In genomic region chr11:58057481-58057880, GRCh38 we compare ENCODE assay signal across 1 cellular context.
TF ChIP-seq lines count a peak whose summit lies in the region.

No MANE protein-coding gene starts in this region.

TF ChIP-seq in H1, 55 proteins besides CTCF, POLR2A, EP300 and RAD21:
- TF ChIP-seq SP4 (IDR thresholded peaks at IDR 0.05; ENCODE audit: low read length) = no peak
- no peak for TF ChIP-seq SP1 (IDR thresholded peaks at IDR 0.05; ENCODE audit: low read depth, low read length)
- TF ChIP-seq EZH2 (IDR thresholded peaks at IDR 0.05; ENCODE audit: low read depth, low read length, severe bottlenecking) = no peak
- TF ChIP-seq TAF1 (IDR thresholded peaks at IDR 0.05; ENCODE audit: low read depth, low read length) = no peak
- TF ChIP-seq POLR2AphosphoS5 (IDR thresholded peaks at IDR 0.05; ENCODE audit: low read depth, low read length) = no peak
- no peak for TF ChIP-seq MAX (IDR thresholded peaks at IDR 0.05)
- TF ChIP-seq SRF (IDR thresholded peaks at IDR 0.05; ENCODE audit: low read depth, low read length) = no peak
- TF ChIP-seq GTF2F1 (IDR thresholded peaks at IDR 0.05; ENCODE audit: borderline replicate concordance, low read depth, low read length) = no peak
- TF ChIP-seq RFX5 (IDR thresholded peaks at IDR 0.05; ENCODE audit: borderline replicate concordance, low read depth, low read length) = no peak
- no peak for TF ChIP-seq HDAC2 (IDR thresholded peaks at IDR 0.05; ENCODE audit: borderline replicate concordance in 1 of 2, low read depth in 2 of 2, low read length in 2 of 2)
- no peak for TF ChIP-seq CHD2 (IDR thresholded peaks at IDR 0.05; ENCODE audit: low read length)
- no peak for TF ChIP-seq TBP (IDR thresholded peaks at IDR 0.05; ENCODE audit: low read depth, low read length)
- no peak for TF ChIP-seq CTBP2 (IDR thresholded peaks at IDR 0.05; ENCODE audit: borderline replicate concordance, insufficient read depth, insufficient read length, low read length)
- no peak for TF ChIP-seq HDAC6 (IDR thresholded peaks at IDR 0.05; ENCODE audit: low read depth, low read length)
- TF ChIP-seq SUZ12 (IDR thresholded peaks at IDR 0.05; ENCODE audit: low read length) = no peak
TF ChIP-seq in H1: peak in this region for 0.
